Comparison of ENCODE assay signal across 6 cellular contexts in the genomic region with DNA sequence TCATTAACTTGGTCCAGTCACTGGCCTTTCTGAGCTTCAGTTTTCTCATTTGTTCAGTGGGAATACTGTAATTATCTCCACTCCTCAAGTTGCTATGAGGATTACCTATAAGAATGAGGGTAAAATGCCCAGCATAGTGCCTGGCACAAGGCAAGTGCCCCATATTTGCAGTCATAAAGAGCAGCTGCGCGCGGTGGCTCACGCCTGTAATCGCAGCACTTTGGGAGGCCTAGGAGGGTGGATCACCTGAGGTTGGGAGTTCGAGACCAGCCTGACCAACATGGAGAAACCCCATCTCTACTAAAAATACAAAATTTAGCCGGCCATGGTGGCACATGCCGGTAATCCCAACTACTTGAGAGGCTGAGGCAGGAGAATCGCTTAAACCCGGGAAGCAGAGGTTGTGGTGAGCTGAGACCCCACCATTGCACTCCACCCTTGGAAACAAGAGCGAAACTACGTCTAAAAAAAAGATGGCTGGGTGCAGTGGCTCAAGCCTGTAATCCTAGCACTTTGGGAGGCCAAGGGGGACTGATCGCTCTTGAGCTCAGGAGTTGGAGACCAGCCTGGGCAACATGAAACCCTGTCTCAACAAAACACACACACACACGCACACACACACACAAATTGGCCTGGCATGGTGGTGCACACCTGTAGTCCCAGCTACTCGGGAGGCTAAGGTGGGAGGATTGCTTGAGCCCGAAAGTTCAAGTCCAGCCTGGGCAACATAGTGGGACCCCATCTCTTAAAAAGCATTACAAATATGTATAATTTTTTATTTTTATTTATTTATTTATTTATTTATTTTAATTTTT. TPM values are rescaled to one million over a fixed set of nuclear protein-coding genes. Genes with fewer than 3 reads are reported as not detected.
DNase-seq lines count a peak whose midpoint lies in the region; ATAC-seq, FAIRE-seq and TF ChIP-seq lines count a peak whose summit lies in the region.
"Not testable (repeated sequence)": the region's sequence is repeated elsewhere in the genome, so short reads cannot be mapped to it uniquely, and the experiment has no call there.

No MANE protein-coding gene starts in this region.

- H4K20me1 ChIP-seq in GM12878 (ENCODE audit: control insufficient read depth, insufficient read depth): not testable (repeated sequence)

- H3K27ac ChIP-seq in CD4-positive, alpha-beta memory T cell (ENCODE audit: low read depth, low read length); GM12878 (ENCODE audit: control insufficient read depth, insufficient read depth): not testable (repeated sequence)
- H3K27ac ChIP-seq in heart left ventricle (peak overlapping the region in 6 of 12 donors; percentile 83 to 92 (median 86)), mucosa of rectum (ENCODE audit: low read depth in 2 of 2, low read length in 2 of 2) (peak overlapping the region; percentile 95 to 98)

- TF ChIP-seq CTCF in GM12878 (IDR thresholded peaks at IDR 0.05 in 2 of 3, conservative IDR thresholded peaks at IDR 0.05 in 1 of 3; ENCODE audit: control insufficient read depth in 2 of 3, extremely low read depth in 1 of 3, insufficient read depth in 1 of 3, low read depth in 3 of 3, low read length in 3 of 3); heart left ventricle (IDR thresholded peaks at IDR 0.05): not testable (repeated sequence)

- peaks cover 3 to 11% (median 8%) of the 10 kb centered on the region in 4 donors for H3K4me1 Mint-ChIP-seq in CD4-positive, alpha-beta memory T cell
- peaks cover 11% of the 10 kb centered on the region for H3K4me1 Mint-ChIP-seq in T-helper 1 cell treated with Interleukin-12 subunit alpha and Interleukin-12 subunit beta and Interleukin-4 antibody, amounts not matched to agents 30 μg/mL and 1 μg/mL, for 36 hours (ENCODE audit: low read depth)
- H3K4me1 Mint-ChIP-seq in stimulated activated effector memory CD8-positive, alpha-beta T cell treated with anti-CD3 and anti-CD28 coated beads, Interleukin-12 subunit alpha, Interleukin-12 subunit beta, amount 100 ng/mL, for 72 hours: peaks cover 23% of the 10 kb centered on the region

- H3K9ac ChIP-seq in GM12878 (ENCODE audit: control insufficient read depth, insufficient read depth, low read length): not testable (repeated sequence)
- peak overlapping the region; percentile 86 to 91 for H3K9ac ChIP-seq in mucosa of rectum (ENCODE audit: low read depth in 1 of 2, low read length in 2 of 2)

- H3K4me1 ChIP-seq in CD4-positive, alpha-beta memory T cell (ENCODE audit: insufficient read depth, low read length): peaks cover 17% of the 10 kb centered on the region
- H3K4me1 ChIP-seq in GM12878 (ENCODE audit: control insufficient read depth, insufficient read depth, low read length) (peaks cover 15% of the 10 kb centered on the region), heart left ventricle (peaks cover 0 to 50% (median 32%) of the 10 kb centered on the region in 12 donors), mucosa of rectum (ENCODE audit: control insufficient read depth in 2 of 2, insufficient read depth in 2 of 2, low read length in 2 of 2) (peaks cover 14 to 26% of the 10 kb centered on the region in 2 donors)

- peak overlapping the region in 7 of 8 donors; percentile 61 to 83 (median 73) for H3K4me3 Mint-ChIP-seq in CD4-positive, alpha-beta memory T cell
- H3K4me3 Mint-ChIP-seq in T-helper 1 cell treated with Interleukin-12 subunit alpha and Interleukin-12 subunit beta and Interleukin-4 antibody, amounts not matched to agents 30 μg/mL and 1 μg/mL, for 36 hours: peak overlapping the region; percentile 76
- peak overlapping the region; percentile 63 for H3K4me3 Mint-ChIP-seq in stimulated activated effector memory CD8-positive, alpha-beta T cell treated with anti-CD3 and anti-CD28 coated beads, Interleukin-12 subunit alpha, Interleukin-12 subunit beta, amount 100 ng/mL, for 72 hours

- not testable (repeated sequence) for BruUV-seq in GM12878 (replicated peaks; lab: Mats Ljungman, UMichigan)

- POLR2A ChIA-PET in CD4-positive, alpha-beta memory T cell (lab: Charles Lee; ENCODE audit: partially characterized antibody): not testable (repeated sequence)
- POLR2A ChIA-PET in GM12878 (lab: Charles Lee): interaction anchor here (0.6 to 3.1 kb wide), 2 partner anchors 12 to 18 kb away, joined by 3 to 16 read pairs; a partner anchor contains a TSS

- DNase-seq in CD4-positive, alpha-beta memory T cell; GM12878 (ENCODE audit: low read depth, low spot score); heart left ventricle; stimulated activated effector memory CD8-positive, alpha-beta T cell treated with anti-CD3 and anti-CD28 coated beads, Interleukin-12 subunit alpha, Interleukin-12 subunit beta, amount 100 ng/mL, for 72 hours (ENCODE audit: low spot score in 2 of 2): not testable (repeated sequence)

- SMC1A ChIA-PET in GM12878 (lab: Charles Lee; ENCODE audit: uncharacterized antibody, unreplicated experiment): interaction anchor here (0.9 to 2.0 kb wide), 2 partner anchors 12 to 15 kb away, joined by 4 to 7 read pairs; a partner anchor contains a TSS

- WGBS in GM12878 (ENCODE audit: insufficient coverage, insufficient replicate concordance, low lambda C conversion rate, missing lambda C conversion rate): 89% methylated on average over 16 of the region's 16 CpGs
- WGBS in heart left ventricle, 4 donors: 91 to 97% (median 95%) methylated on average over 16 of the region's 16 CpGs

- H3K79me2 ChIP-seq in GM12878 (ENCODE audit: control insufficient read depth, insufficient read depth, low read length): not testable (repeated sequence)

- peak overlapping the region in 1 of 7 donors; percentile 89 for H3K27ac Mint-ChIP-seq in CD4-positive, alpha-beta memory T cell
- not testable (repeated sequence) for H3K27ac Mint-ChIP-seq in T-helper 1 cell treated with Interleukin-12 subunit alpha and Interleukin-12 subunit beta and Interleukin-4 antibody, amounts not matched to agents 30 μg/mL and 1 μg/mL, for 36 hours
- H3K27ac Mint-ChIP-seq in stimulated activated effector memory CD8-positive, alpha-beta T cell treated with anti-CD3 and anti-CD28 coated beads, Interleukin-12 subunit alpha, Interleukin-12 subunit beta, amount 100 ng/mL, for 72 hours: peak overlapping the region; percentile 77

- not testable (repeated sequence) for H3K9me3 Mint-ChIP-seq in CD4-positive, alpha-beta memory T cell; T-helper 1 cell treated with Interleukin-12 subunit alpha and Interleukin-12 subunit beta and Interleukin-4 antibody, amounts not matched to agents 30 μg/mL and 1 μg/mL, for 36 hours; stimulated activated effector memory CD8-positive, alpha-beta T cell treated with anti-CD3 and anti-CD28 coated beads, Interleukin-12 subunit alpha, Interleukin-12 subunit beta, amount 100 ng/mL, for 72 hours

- not testable (repeated sequence) for TF ChIP-seq EP300 in GM12878 (IDR thresholded peaks at IDR 0.05; ENCODE audit: borderline replicate concordance in 1 of 2, control insufficient read depth in 1 of 2, low read depth in 2 of 2, low read length in 2 of 2)

- ATAC-seq in GM12878; heart left ventricle; stimulated activated effector memory CD8-positive, alpha-beta T cell treated with anti-CD3 and anti-CD28 coated beads, Interleukin-12 subunit alpha, Interleukin-12 subunit beta, amount 100 ng/mL, for 72 hours: not testable (repeated sequence)

- not testable (repeated sequence) for TF ChIP-seq RAD21 in GM12878 (IDR thresholded peaks at IDR 0.05; ENCODE audit: insufficient read depth, low read depth, low read length)

- not testable (repeated sequence) for FAIRE-seq in GM12878 (lab: Jason Lieb, UNC)

- CTCF ChIA-PET in CD4-positive, alpha-beta memory T cell (lab: Charles Lee; ENCODE audit: partially characterized antibody): not testable (repeated sequence)
- CTCF ChIA-PET in GM12878 (lab: Yijun Ruan, JAX): interaction anchor here (0.7 to 1.7 kb wide), 3 partner anchors 12 to 115 kb away, joined by 3 to 6 read pairs (median 3); a partner anchor contains a TSS

- in situ Hi-C loops in GM12878 (cut with MboI): not testable (repeated sequence)

- H2AFZ ChIP-seq in GM12878 (ENCODE audit: control insufficient read depth, low read depth, low read length): not testable (repeated sequence)

- intact Hi-C loops in CD4-positive, alpha-beta memory T cell (cut with micrococcal nuclease); GM12878 (cut with micrococcal nuclease; ENCODE audit: unreplicated experiment); heart left ventricle (cut with DNase I): not testable (repeated sequence)

- H3K27me3 Mint-ChIP-seq in CD4-positive, alpha-beta memory T cell: peaks cover 17 to 28% of the 10 kb centered on the region in 2 donors
- peaks cover 58% of the 10 kb centered on the region for H3K27me3 Mint-ChIP-seq in T-helper 1 cell treated with Interleukin-12 subunit alpha and Interleukin-12 subunit beta and Interleukin-4 antibody, amounts not matched to agents 30 μg/mL and 1 μg/mL, for 36 hours (ENCODE audit: low read depth)

- not testable (repeated sequence) for TF ChIP-seq POLR2A in GM12878 (IDR thresholded peaks at IDR 0.05; ENCODE audit: low read depth, low read length); heart left ventricle (IDR thresholded peaks at IDR 0.05)

- H3K27me3 ChIP-seq in CD4-positive, alpha-beta memory T cell (ENCODE audit: insufficient read depth, low read length): peaks cover 20% of the 10 kb centered on the region
- not testable (repeated sequence) for H3K27me3 ChIP-seq in GM12878 (replicated peaks in 1 of 2; ENCODE audit: control insufficient read depth in 2 of 2, insufficient read depth in 2 of 2, low read length in 1 of 2); mucosa of rectum (ENCODE audit: control insufficient read depth in 2 of 2, insufficient read depth in 2 of 2, low read length in 2 of 2)
- H3K27me3 ChIP-seq in heart left ventricle: peaks cover 0 to 40% (median 0%) of the 10 kb centered on the region in 9 donors

- H3K36me3 ChIP-seq in CD4-positive, alpha-beta memory T cell (ENCODE audit: insufficient read depth, low read length); GM12878 (ENCODE audit: control insufficient read depth in 2 of 2, insufficient read depth in 2 of 2, low read length in 1 of 2); heart left ventricle; mucosa of rectum (ENCODE audit: control insufficient read depth in 2 of 2, insufficient read depth in 2 of 2, low read length in 2 of 2): not testable (repeated sequence)

- not testable (repeated sequence) for H3K9me3 ChIP-seq in CD4-positive, alpha-beta memory T cell (ENCODE audit: control insufficient read depth in 1 of 2, low read length in 2 of 2); GM12878 (replicated peaks; ENCODE audit: control insufficient read depth, insufficient read depth, low read length); heart left ventricle; mucosa of rectum (ENCODE audit: control insufficient read depth in 2 of 2, low read length in 2 of 2)

- RAD21 ChIA-PET in GM12878 (lab: Charles Lee; ENCODE audit: unreplicated experiment): not testable (repeated sequence)

- peak overlapping the region; percentile 81; the same call in 1 of the 2 replicates for H3K4me2 ChIP-seq in GM12878 (ENCODE audit: control insufficient read depth, insufficient read depth)

- H3K36me3 Mint-ChIP-seq in CD4-positive, alpha-beta memory T cell; T-helper 1 cell treated with Interleukin-12 subunit alpha and Interleukin-12 subunit beta and Interleukin-4 antibody, amounts not matched to agents 30 μg/mL and 1 μg/mL, for 36 hours (ENCODE audit: low read depth); stimulated activated effector memory CD8-positive, alpha-beta T cell treated with anti-CD3 and anti-CD28 coated beads, Interleukin-12 subunit alpha, Interleukin-12 subunit beta, amount 100 ng/mL, for 72 hours: not testable (repeated sequence)

- H3K4me3 ChIP-seq in CD4-positive, alpha-beta memory T cell (ENCODE audit: low read length in 2 of 2); GM12878: not testable (repeated sequence)
- H3K4me3 ChIP-seq in heart left ventricle (peak overlapping the region in 8 of 12 donors; percentile 57 to 72 (median 61)), mucosa of rectum (ENCODE audit: low read length in 2 of 2) (peak overlapping the region; percentile 76)

RNA-seq across cellular contexts. Expression of a gene that starts 1.0 kb away (rescaled TPM):
- not detected for total RNA-seq in CD4-positive, alpha-beta memory T cell
- polyA plus RNA-seq in CD4-positive, alpha-beta memory T cell: under 1 TPM in 1 of 2 donors, not detected in 1; 0.14 TPM
- total RNA-seq in GM12878 (2013; cell fraction: nucleolus; rRNA removed): 22.6 and 24.7 TPM in 2 replicates
- total RNA-seq in GM12878 (2014; rRNA removed): 8.7 and 9.4 TPM in 2 replicates
- 4.0 and 5.4 TPM in 2 replicates for total RNA-seq in GM12878 (2014; rRNA removed; fragmentation: Illumina TruSeq; extraction: Trizol)
- 11.9 and 12.3 TPM in 2 replicates for total RNA-seq in GM12878 (2021)
- polyA plus RNA-seq in GM12878 (2011; ENCODE audit: low read depth): 3.7 TPM
- polyA plus RNA-seq in GM12878 (2011; rRNA removed): 1.8 and 3.2 TPM in 2 replicates
- polyA plus RNA-seq in GM12878 (2011; cell fraction: cytosol; rRNA removed): 2.9 and 4.0 TPM in 2 replicates
- 14.3 and 20.0 TPM in 2 replicates for polyA plus RNA-seq in GM12878 (2011; cell fraction: nucleus; rRNA removed)
- polyA plus RNA-seq in GM12878 (2012): 6.4 and 7.4 TPM in 2 replicates
- 2.8 and 6.0 TPM in 2 replicates for polyA plus RNA-seq in GM12878 (2014; fragmentation: Illumina TruSeq; extraction: Trizol)
- under 1 TPM; 0.50 to 0.91 TPM for polyA plus RNA-seq in GM12878 (2014; fragmentation: Nextera tagmentation; extraction: Ambion mirVana)
- polyA plus RNA-seq in GM12878 (2014; rRNA removed): 12.3 and 16.1 TPM in 2 replicates
- polyA plus RNA-seq in GM12878 (2016; fragmentation: Nextera tagmentation; extraction: Ambion mirVana): 1 to 10 TPM; 4.8 to 5.3 TPM
- 3.5 and 5.3 TPM in 2 replicates for polyA minus RNA-seq in GM12878 (2011; rRNA and poly(A)+ RNA removed)
- 2.0 and 2.1 TPM in 2 replicates for polyA minus RNA-seq in GM12878 (2011; cell fraction: cytosol; rRNA and poly(A)+ RNA removed)
- 6.4 and 8.7 TPM in 2 replicates for polyA minus RNA-seq in GM12878 (2011; cell fraction: nucleus; rRNA and poly(A)+ RNA removed)
- 10 to 100 TPM; 10.9 to 19.6 (median 15.3) TPM for total RNA-seq in heart left ventricle
- polyA plus RNA-seq in heart left ventricle: 10 to 100 TPM; 18.0 to 27.6 TPM

RNA-seq across cellular contexts. Expression of a gene that starts 12.2 kb away (rescaled TPM):
- total RNA-seq in CD4-positive, alpha-beta memory T cell: 10 to 100 TPM; 76.4 to 82.8 TPM
- polyA plus RNA-seq in CD4-positive, alpha-beta memory T cell: 1 to 10 TPM; 4.6 to 7.7 TPM
- total RNA-seq in GM12878 (2013; cell fraction: nucleolus; rRNA removed): 54.1 and 56.3 TPM in 2 replicates
- total RNA-seq in GM12878 (2014; rRNA removed) (14.8 and 16.5 TPM in 2 replicates), GM12878 (2014; rRNA removed; fragmentation: Illumina TruSeq; extraction: Trizol) (11.0 and 11.2 TPM in 2 replicates), GM12878 (2021) (26.7 and 26.9 TPM in 2 replicates), heart left ventricle (10 to 100 TPM; 11.7 to 29.2 (median 21.3) TPM)
- polyA plus RNA-seq in GM12878 (2011; ENCODE audit: low read depth): 6.3 TPM
- polyA plus RNA-seq in GM12878 (2011; rRNA removed) (11.3 and 14.8 TPM in 2 replicates), GM12878 (2014; fragmentation: Illumina TruSeq; extraction: Trizol) (13.7 and 15.0 TPM in 2 replicates), GM12878 (2014; fragmentation: Nextera tagmentation; extraction: Ambion mirVana) (1 to 10 TPM; 1.3 to 1.8 TPM), GM12878 (2014; rRNA removed) (16.7 and 21.3 TPM in 2 replicates), GM12878 (2016; fragmentation: Nextera tagmentation; extraction: Ambion mirVana) (1 to 10 TPM; 5.0 to 6.7 TPM), heart left ventricle (10 to 100 TPM; 26.1 to 28.5 TPM)
- polyA plus RNA-seq in GM12878 (2011; cell fraction: cytosol; rRNA removed): 8.0 and 8.9 TPM in 2 replicates
- 70.4 and 72.7 TPM in 2 replicates for polyA plus RNA-seq in GM12878 (2011; cell fraction: nucleus; rRNA removed)
- polyA plus RNA-seq in GM12878 (2012): 21.6 and 22.4 TPM in 2 replicates
- 4.7 and 5.7 TPM in 2 replicates for polyA minus RNA-seq in GM12878 (2011; rRNA and poly(A)+ RNA removed)
- 2.4 TPM in 1 of 2 replicates, not detected in the other for polyA minus RNA-seq in GM12878 (2011; cell fraction: cytosol; rRNA and poly(A)+ RNA removed)
- polyA minus RNA-seq in GM12878 (2011; cell fraction: nucleus; rRNA and poly(A)+ RNA removed): 14.5 and 26.4 TPM in 2 replicates

RNA-seq across cellular contexts. Expression of a gene that starts 15.5 kb away (rescaled TPM):
- total RNA-seq in CD4-positive, alpha-beta memory T cell: 100 to 1,000 TPM; 108 to 109 TPM
- 10 to 100 TPM; 38.1 to 41.2 TPM for polyA plus RNA-seq in CD4-positive, alpha-beta memory T cell
- total RNA-seq in GM12878 (2013; cell fraction: nucleolus; rRNA removed): 43.3 and 49.4 TPM in 2 replicates
- total RNA-seq in GM12878 (2014; rRNA removed) (46.3 and 53.3 TPM in 2 replicates), GM12878 (2014; rRNA removed; fragmentation: Illumina TruSeq; extraction: Trizol) (23.6 and 25.5 TPM in 2 replicates), GM12878 (2021) (42.5 and 46.6 TPM in 2 replicates), heart left ventricle (10 to 100 TPM; 32.7 to 58.4 (median 42.4) TPM)
- 29.8 TPM for polyA plus RNA-seq in GM12878 (2011; ENCODE audit: low read depth)
- polyA plus RNA-seq in GM12878 (2011; rRNA removed) (27.2 and 43.0 TPM in 2 replicates), GM12878 (2014; fragmentation: Illumina TruSeq; extraction: Trizol) (20.4 and 47.7 TPM in 2 replicates), GM12878 (2014; fragmentation: Nextera tagmentation; extraction: Ambion mirVana) (10 to 100 TPM in 1 of 2 experiments, 1 to 10 TPM in 1; 4.2 to 11.5 TPM), GM12878 (2014; rRNA removed) (76.8 and 78.0 TPM in 2 replicates), GM12878 (2016; fragmentation: Nextera tagmentation; extraction: Ambion mirVana) (10 to 100 TPM; 38.5 to 44.6 TPM), heart left ventricle (10 to 100 TPM; 29.0 to 44.2 TPM)
- 77.7 and 89.4 TPM in 2 replicates for polyA plus RNA-seq in GM12878 (2011; cell fraction: cytosol; rRNA removed)
- 332 and 388 TPM in 2 replicates for polyA plus RNA-seq in GM12878 (2011; cell fraction: nucleus; rRNA removed)
- 65.8 and 66.5 TPM in 2 replicates for polyA plus RNA-seq in GM12878 (2012)
- 19.5 and 28.5 TPM in 2 replicates for polyA minus RNA-seq in GM12878 (2011; rRNA and poly(A)+ RNA removed)
- polyA minus RNA-seq in GM12878 (2011; cell fraction: cytosol; rRNA and poly(A)+ RNA removed): 5.3 and 7.4 TPM in 2 replicates
- 33.2 and 55.6 TPM in 2 replicates for polyA minus RNA-seq in GM12878 (2011; cell fraction: nucleus; rRNA and poly(A)+ RNA removed)

RNA-seq across cellular contexts. Expression of a gene that starts 21.2 kb away (rescaled TPM):
- 10 to 100 TPM; 36.3 to 41.0 TPM for total RNA-seq in CD4-positive, alpha-beta memory T cell
- polyA plus RNA-seq in CD4-positive, alpha-beta memory T cell: 100 to 1,000 TPM in 1 of 2 donors, 10 to 100 TPM in 1; 56.1 to 107 TPM
- 58.9 and 61.5 TPM in 2 replicates for total RNA-seq in GM12878 (2013; cell fraction: nucleolus; rRNA removed)
- total RNA-seq in GM12878 (2014; rRNA removed) (71.8 and 77.1 TPM in 2 replicates), GM12878 (2014; rRNA removed; fragmentation: Illumina TruSeq; extraction: Trizol) (38.2 and 39.0 TPM in 2 replicates), GM12878 (2021) (64.8 and 66.0 TPM in 2 replicates), heart left ventricle (1 to 10 TPM; 1.5 to 5.1 (median 3.0) TPM)
- polyA plus RNA-seq in GM12878 (2011; ENCODE audit: low read depth): 64.2 TPM
- polyA plus RNA-seq in GM12878 (2011; rRNA removed) (72.2 and 116 TPM in 2 replicates), GM12878 (2014; fragmentation: Illumina TruSeq; extraction: Trizol) (22.3 and 43.0 TPM in 2 replicates), GM12878 (2014; fragmentation: Nextera tagmentation; extraction: Ambion mirVana) (10 to 100 TPM; 88.7 to 89.5 TPM), GM12878 (2014; rRNA removed) (80.8 and 90.9 TPM in 2 replicates), GM12878 (2016; fragmentation: Nextera tagmentation; extraction: Ambion mirVana) (100 to 1,000 TPM; 104 to 116 TPM), heart left ventricle (1 to 10 TPM; 1.4 to 6.5 TPM)
- 215 and 228 TPM in 2 replicates for polyA plus RNA-seq in GM12878 (2011; cell fraction: cytosol; rRNA removed)
- 204 and 286 TPM in 2 replicates for polyA plus RNA-seq in GM12878 (2011; cell fraction: nucleus; rRNA removed)
- 92.9 and 130 TPM in 2 replicates for polyA plus RNA-seq in GM12878 (2012)
- polyA minus RNA-seq in GM12878 (2011; rRNA and poly(A)+ RNA removed): 151 and 248 TPM in 2 replicates
- polyA minus RNA-seq in GM12878 (2011; cell fraction: cytosol; rRNA and poly(A)+ RNA removed): 50.4 and 56.4 TPM in 2 replicates
- polyA minus RNA-seq in GM12878 (2011; cell fraction: nucleus; rRNA and poly(A)+ RNA removed): 41.8 and 61.0 TPM in 2 replicates

RNA-seq across cellular contexts. Expression of a gene that starts 21.3 kb away (rescaled TPM):
- total RNA-seq in CD4-positive, alpha-beta memory T cell: 1 to 10 TPM; 5.3 to 7.5 TPM
- 1 to 10 TPM; 1.5 to 1.6 TPM for polyA plus RNA-seq in CD4-positive, alpha-beta memory T cell
- total RNA-seq in GM12878 (2013; cell fraction: nucleolus; rRNA removed): 3.2 and 4.9 TPM in 2 replicates
- 3.7 and 4.4 TPM in 2 replicates for total RNA-seq in GM12878 (2014; rRNA removed)
- total RNA-seq in GM12878 (2014; rRNA removed; fragmentation: Illumina TruSeq; extraction: Trizol): 1.3 and 2.0 TPM in 2 replicates
- total RNA-seq in GM12878 (2021): 9.5 and 9.8 TPM in 2 replicates
- polyA plus RNA-seq in GM12878 (2011; ENCODE audit: low read depth): 1.8 TPM
- polyA plus RNA-seq in GM12878 (2011; rRNA removed): 0.81 and 1.1 TPM in 2 replicates
- 2.4 and 2.5 TPM in 2 replicates for polyA plus RNA-seq in GM12878 (2011; cell fraction: cytosol; rRNA removed)
- 2.6 and 3.7 TPM in 2 replicates for polyA plus RNA-seq in GM12878 (2011; cell fraction: nucleus; rRNA removed)
- 4.2 and 5.5 TPM in 2 replicates for polyA plus RNA-seq in GM12878 (2012)
- polyA plus RNA-seq in GM12878 (2014; fragmentation: Illumina TruSeq; extraction: Trizol): 0.57 and 1.7 TPM in 2 replicates
- under 1 TPM; 0.10 to 0.27 TPM for polyA plus RNA-seq in GM12878 (2014; fragmentation: Nextera tagmentation; extraction: Ambion mirVana)
- 4.8 and 6.3 TPM in 2 replicates for polyA plus RNA-seq in GM12878 (2014; rRNA removed)
- 1 to 10 TPM; 3.3 to 3.5 TPM for polyA plus RNA-seq in GM12878 (2016; fragmentation: Nextera tagmentation; extraction: Ambion mirVana)
- polyA minus RNA-seq in GM12878 (2011; rRNA and poly(A)+ RNA removed): 0.66 and 2.6 TPM in 2 replicates
- 1.0 and 1.6 TPM in 2 replicates for polyA minus RNA-seq in GM12878 (2011; cell fraction: cytosol; rRNA and poly(A)+ RNA removed)
- 0.73 and 1.7 TPM in 2 replicates for polyA minus RNA-seq in GM12878 (2011; cell fraction: nucleus; rRNA and poly(A)+ RNA removed)
- total RNA-seq in heart left ventricle: 1 to 10 TPM in 3 of 9 donors, under 1 TPM in 6; 0.48 to 2.3 (median 0.85) TPM
- 1 to 10 TPM in 1 of 2 donors, under 1 TPM in 1; 0.91 to 1.1 TPM for polyA plus RNA-seq in heart left ventricle

Comparison
In these comparisons a context has a peak if more than half of its experiments do, and no peak if none do; other contexts are left out.
1. RNA of a gene that starts 1.0 kb away (total RNA-seq): 10.9 to 19.6 TPM in heart left ventricle and 4.0 to 24.7 TPM in GM12878; not detected in CD4-positive, alpha-beta memory T cell; every median in the first group is over 4 times any median in the second.
2. Peak in every context shown above with its lines, with median percentiles within 50 percentile points of each other: H3K4me3 Mint-ChIP-seq.